ENCODE assay signal across 7 cellular contexts in the genomic region with DNA sequence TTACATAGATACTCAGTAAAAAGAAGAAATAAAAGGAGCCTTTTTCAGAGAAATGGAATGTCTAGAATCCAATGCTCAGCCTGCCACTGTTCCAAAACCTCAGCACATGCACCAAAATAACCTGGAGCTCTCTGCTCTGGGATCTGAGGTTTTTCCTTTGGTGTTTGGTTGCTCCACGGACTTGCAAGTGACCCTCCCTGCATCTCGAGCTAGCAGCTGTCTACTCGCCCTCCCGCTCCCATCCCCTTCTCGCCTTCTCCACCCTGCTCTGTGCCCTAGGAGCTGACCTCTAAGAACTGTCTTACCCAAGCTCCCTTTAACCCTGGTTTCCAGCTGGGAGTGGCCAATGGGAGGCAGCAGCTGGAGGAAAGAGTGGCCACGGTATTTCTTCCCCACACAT.
"Had no signal": no experiment of that assay in that cellular context is flagged by ENCODE, and none has a peak within 500 bp of the region (broad histone marks: within the 10 kb centered on the region; RNA-seq: fewer than 3 reads in every experiment).

No MANE protein-coding gene starts in this region.

- H3K4me2 ChIP-seq: GM23338 had no signal

- H3K4me3 ChIP-seq: GM23338 had no signal

- H2AFZ ChIP-seq: GM23338 had no signal

- DNase-seq: H9, HCEC 1CT, KBM-7 had no signal

- ATAC-seq: GM23338, HepG2 had no signal

- FAIRE-seq: H1, H54, HepG2 had no signal
